Comparison of ENCODE assay signal across 28 cellular contexts in genomic region chr6:150307520-150307919, GRCh38.
DNase-seq lines count a peak whose midpoint lies in the region; ATAC-seq, FAIRE-seq and TF ChIP-seq lines count a peak whose summit lies in the region.
"Had no signal": no experiment of that assay in that cellular context is flagged by ENCODE, and none has a peak within 500 bp of the region (broad histone marks: within the 10 kb centered on the region; RNA-seq: fewer than 3 reads in every experiment).

No MANE protein-coding gene starts in this region.

- no peak for TF ChIP-seq CTCF in Loucy (conservative IDR thresholded peaks at IDR 0.05; ENCODE audit: low read length)
- no peak for TF ChIP-seq CTCF in bronchial epithelial cell (IDR thresholded peaks at IDR 0.05; ENCODE audit: insufficient read depth, low read length, severe bottlenecking)

- no peak for ATAC-seq in Right ventricle myocardium superior (ENCODE audit: poor library complexity)
- no peak for ATAC-seq in GM21786 (IDR thresholded peaks at IDR 0.05; ENCODE audit: unreplicated experiment)
- ATAC-seq: GM12878 had no signal

- H3K36me3 ChIP-seq in Loucy (ENCODE audit: insufficient read depth, low read length) (no peaks in the 10 kb centered on the region), bronchial epithelial cell (ENCODE audit: control insufficient read depth, insufficient read depth, low read length) (no peaks in the 10 kb centered on the region)
- H3K36me3 ChIP-seq: BE2C, BLaER1 had no signal

- no peaks in the 10 kb centered on the region for H3F3A ChIP-seq in Loucy (ENCODE audit: low read depth)

- peak overlapping the region; percentile 38; the same call in 1 of the 2 replicates for H2AFZ ChIP-seq in Loucy (ENCODE audit: low read length)

- no peaks in the 10 kb centered on the region for H3K9me2 ChIP-seq in Loucy (replicated peaks; ENCODE audit: low read depth, low read length)

- no peaks in the 10 kb centered on the region for H4K20me1 ChIP-seq in Loucy (ENCODE audit: insufficient read depth, low read length, poor library complexity, severe bottlenecking)
- H4K20me1 ChIP-seq: BLaER1 had no signal

- FAIRE-seq in bronchial epithelial cell (lab: Jason Lieb, UNC): peak; percentile 28
- FAIRE-seq: A204.1, GM12878, GM12892, GM18507 had no signal

- DNase-seq in cardiac septum (ENCODE audit: low spot score) (peak; percentile 38), Right ventricle myocardium superior (no peak), bronchial epithelial cell (ENCODE audit: low read depth) (no peak), iPS-NIHi11 (ENCODE audit: low spot score) (peak; percentile 24), SHP77 (lab: John Stamatoyannopoulos, UW) (no peak)
- no peak for DNase-seq in activated CD4-positive, alpha-beta T cell treated with anti-CD3 and anti-CD28 coated beads for 4 hours
- DNase-seq: 8988T; ACHN; BE2C; C1 segment of cervical spinal cord; CD4-positive, alpha-beta memory T cell; CD4-positive, CD25-positive, alpha-beta regulatory T cell; CD8-positive, alpha-beta memory T cell; COR-L47; DMS 273 treated with DMSO at 0.1 percent for 48 hours; DMS153; DMS53; DMS79; DND-41; EL; GDM1 had no signal

- no peaks in the 10 kb centered on the region for H3K9me3 ChIP-seq in Loucy (ENCODE audit: insufficient read depth, low read depth, low read length)
- H3K9me3 ChIP-seq: BE2C, BLaER1 had no signal

- H3K9ac ChIP-seq in Loucy (ENCODE audit: low read depth, low read length, poor library complexity, severe bottlenecking): no peak overlapping the region
- H3K9ac ChIP-seq: BLaER1 had no signal

- intact Hi-C loops in cardiac septum (cut with DNase I): no loop called here
- intact Hi-C loops in Right ventricle myocardium superior (cut with DNase I): no loop called here

- H3K4me3 ChIP-seq in Loucy (ENCODE audit: low read length, poor library complexity, severe bottlenecking) (peak overlapping the region; percentile 11), bronchial epithelial cell (ENCODE audit: low read depth, low read length) (no peak overlapping the region)
- H3K4me3 ChIP-seq: BLaER1, GM12878 had no signal

- H3K4me2 ChIP-seq in Loucy (ENCODE audit: low read depth, low read length, poor library complexity, severe bottlenecking): peak overlapping the region; percentile 40
- H3K4me2 ChIP-seq: BLaER1 had no signal

- H3K27me3 ChIP-seq in Loucy (ENCODE audit: insufficient read depth, low read length, poor library complexity, severe bottlenecking) (no peaks in the 10 kb centered on the region), bronchial epithelial cell (ENCODE audit: control insufficient read depth, insufficient read depth, low read length) (no peaks in the 10 kb centered on the region)
- H3K27me3 ChIP-seq: BE2C, BLaER1 had no signal

- no peaks in the 10 kb centered on the region for H3K79me2 ChIP-seq in Loucy (ENCODE audit: insufficient read depth, low read length)

- H3K4me1 ChIP-seq in Loucy (ENCODE audit: insufficient read depth, low read length, poor library complexity, severe bottlenecking): peaks cover 37% of the 10 kb centered on the region
- H3K4me1 ChIP-seq: BE2C, BLaER1 had no signal

Comparison
In these comparisons a context has a peak if more than half of its experiments do, and no peak if none do; other contexts are left out.
1. DNase-seq: peak in cardiac septum (single experiment) and iPS-NIHi11 (single experiment); none in Right ventricle myocardium superior (single experiment), bronchial epithelial cell (single experiment), activated CD4-positive, alpha-beta T cell treated with anti-CD3 and anti-CD28 coated beads for 4 hours (0 of 2) and SHP77 (0 of 2).